ENCODE assay signal across 26 cellular contexts in the genomic region with DNA sequence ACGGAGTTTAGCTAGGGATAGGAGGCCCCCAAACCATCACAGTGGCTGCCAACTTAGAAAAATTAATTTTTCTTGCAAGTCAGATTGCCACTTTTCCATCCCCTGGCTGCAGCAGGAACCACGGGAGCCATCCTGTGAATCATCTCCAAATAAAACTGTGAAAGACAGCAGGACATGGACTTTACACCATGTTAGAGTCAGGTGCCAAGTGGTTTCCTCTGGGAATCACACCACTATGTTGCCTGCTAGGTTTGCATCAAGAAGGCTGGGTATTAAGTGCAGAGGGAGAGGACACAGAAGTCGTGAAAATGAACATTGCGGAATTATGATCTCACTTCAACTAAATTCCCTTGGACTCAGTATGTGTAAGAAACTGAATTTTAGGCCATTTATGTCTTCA.
"Had no signal": no experiment of that assay in that cellular context is flagged by ENCODE, and none has a peak within 500 bp of the region (broad histone marks: within the 10 kb centered on the region; RNA-seq: fewer than 3 reads in every experiment).

No MANE protein-coding gene starts in this region.

- H3K36me3 ChIP-seq: lower lobe of right lung, right atrium auricular region, spleen, suprapubic skin, thoracic aorta, tibial artery, upper lobe of right lung had no signal

- H3K4me1 Mint-ChIP-seq: immature natural killer cell; naive thymus-derived CD8-positive, alpha-beta T cell; nephron; stimulated activated effector memory CD8-positive, alpha-beta T cell treated with anti-CD3 and anti-CD28 coated beads, Interleukin-12 subunit alpha, Interleukin-12 subunit beta, amount 100 ng/mL, for 72 hours had no signal

- H3K79me2 ChIP-seq: parathyroid adenoma had no signal

- H2AFZ ChIP-seq: parathyroid adenoma had no signal

- H3K27ac Mint-ChIP-seq: immature natural killer cell; naive thymus-derived CD8-positive, alpha-beta T cell; nephron; stimulated activated effector memory CD8-positive, alpha-beta T cell treated with anti-CD3 and anti-CD28 coated beads, Interleukin-12 subunit alpha, Interleukin-12 subunit beta, amount 100 ng/mL, for 72 hours; stimulated activated naive CD8-positive, alpha-beta T cell treated with anti-CD3 and anti-CD28 coated beads, Interleukin-15, Interleukin-2, amounts not matched to agents 100 ng/mL and 50 ng/mL, for 24 hours had no signal

- DNase-seq: hypothalamus; immature natural killer cell; kidney; left ventricle myocardium superior; lower lobe of right lung; mammary epithelial cell; mesenchymal stem cell; naive thymus-derived CD8-positive, alpha-beta T cell; occipital lobe; psoas muscle; small intestine; spleen; stimulated activated CD4-positive, alpha-beta T cell treated with anti-CD3 and anti-CD28 coated beads, Interleukin-4, amount 100 ng/mL, for 24 hours; stimulated activated naive CD4-positive, alpha-beta T cell; tibial artery; trophoblast cell; upper lobe of right lung had no signal

- H3K9me3 ChIP-seq: lower lobe of right lung, psoas muscle, right atrium auricular region, spleen, suprapubic skin, thoracic aorta, tibial artery, upper lobe of right lung had no signal

- H3K9me3 Mint-ChIP-seq: nephron, neural crest cell had no signal

- H3K27me3 ChIP-seq: right atrium auricular region, spleen, suprapubic skin, tibial artery, upper lobe of right lung had no signal

- H3K27me3 Mint-ChIP-seq: stimulated activated naive CD8-positive, alpha-beta T cell treated with anti-CD3 and anti-CD28 coated beads, Interleukin-15, Interleukin-2, amounts not matched to agents 100 ng/mL and 50 ng/mL, for 24 hours had no signal

- H3K36me3 Mint-ChIP-seq: immature natural killer cell; naive thymus-derived CD8-positive, alpha-beta T cell; stimulated activated effector memory CD8-positive, alpha-beta T cell treated with anti-CD3 and anti-CD28 coated beads, Interleukin-12 subunit alpha, Interleukin-12 subunit beta, amount 100 ng/mL, for 72 hours had no signal

- H3K4me3 Mint-ChIP-seq: immature natural killer cell; naive thymus-derived CD8-positive, alpha-beta T cell; nephron; neural crest cell; stimulated activated effector memory CD8-positive, alpha-beta T cell treated with anti-CD3 and anti-CD28 coated beads, Interleukin-12 subunit alpha, Interleukin-12 subunit beta, amount 100 ng/mL, for 72 hours; stimulated activated naive CD8-positive, alpha-beta T cell treated with anti-CD3 and anti-CD28 coated beads, Interleukin-15, Interleukin-2, amounts not matched to agents 100 ng/mL and 50 ng/mL, for 24 hours had no signal

- H3K9ac ChIP-seq: parathyroid adenoma had no signal

- H3K4me3 ChIP-seq: lower lobe of right lung, psoas muscle, right atrium auricular region, spleen, suprapubic skin, thoracic aorta, tibial artery, upper lobe of right lung had no signal

- H3K27ac ChIP-seq: lower lobe of right lung, parathyroid adenoma, psoas muscle, right atrium auricular region, spleen, suprapubic skin, thoracic aorta, tibial artery, upper lobe of right lung had no signal

- ATAC-seq: left ventricle myocardium superior; lower lobe of right lung; naive thymus-derived CD8-positive, alpha-beta T cell; psoas muscle; sciatic nerve; stimulated activated effector memory CD8-positive, alpha-beta T cell treated with anti-CD3 and anti-CD28 coated beads, Interleukin-12 subunit alpha, Interleukin-12 subunit beta, amount 100 ng/mL, for 72 hours; upper lobe of right lung had no signal

- H3K4me1 ChIP-seq: lower lobe of right lung, parathyroid adenoma, psoas muscle, spleen, suprapubic skin had no signal
